Comparison of ENCODE assay signal across 28 cellular contexts in genomic region chr21:46402421-46402820, GRCh38. TPM values are rescaled to one million over a fixed set of nuclear protein-coding genes. Genes with fewer than 3 reads are reported as not detected.
DNase-seq lines count a peak whose midpoint lies in the region; ATAC-seq and TF ChIP-seq lines count a peak whose summit lies in the region.
"Had no signal": no experiment of that assay in that cellular context is flagged by ENCODE, and none has a peak within 500 bp of the region (broad histone marks: within the 10 kb centered on the region; RNA-seq: fewer than 3 reads in every experiment).

No MANE protein-coding gene starts in this region.

- H3K27me3 Mint-ChIP-seq in endodermal cell (ENCODE audit: insufficient read depth), result no peaks in the 10 kb centered on the region
- H3K27me3 Mint-ChIP-seq: stimulated activated naive CD8-positive, alpha-beta T cell treated with anti-CD3 and anti-CD28 coated beads, Interleukin-15, amount 100 ng/mL, for 72 hours had no signal

- no peaks in the 10 kb centered on the region for H3K9me3 Mint-ChIP-seq in endodermal cell
- H3K9me3 Mint-ChIP-seq: activated T-cell treated with anti-CD3 and anti-CD28 coated beads, Interleukin-2, amount 50 U/mL, for 72 hours; stimulated activated naive CD8-positive, alpha-beta T cell treated with anti-CD3 and anti-CD28 coated beads, Interleukin-15, amount 100 ng/mL, for 72 hours had no signal

- no peak overlapping the region for H3K27ac ChIP-seq in endodermal cell (ENCODE audit: low read depth, low read length)
- H3K27ac ChIP-seq: BLaER1 treated with 17β-estradiol and CSF1 and Interleukin-3, amounts not matched to agents 10 nM and 100 nM; epithelial cell of prostate; heart left ventricle; tibial nerve had no signal

- no peaks in the 10 kb centered on the region for H4K20me1 ChIP-seq in Loucy (ENCODE audit: insufficient read depth, low read length, poor library complexity, severe bottlenecking)

- H3K4me3 ChIP-seq in Loucy (ENCODE audit: low read length, poor library complexity, severe bottlenecking) (no peak overlapping the region), endodermal cell (ENCODE audit: low read length) (no peak overlapping the region)
- H3K4me3 ChIP-seq: BLaER1 treated with 17β-estradiol and CSF1 and Interleukin-3, amounts not matched to agents 10 nM and 100 nM; heart left ventricle; tibial nerve had no signal

- WGBS in endodermal cell (ENCODE audit: insufficient coverage in 1 of 2, insufficient read length in 1 of 2), 2 experiments, result 90 to 96% methylated on average over 14 to 15 of the region's 15 CpGs

- H3K9me3 ChIP-seq in Loucy (ENCODE audit: insufficient read depth, low read depth, low read length) (no peaks in the 10 kb centered on the region), endodermal cell (ENCODE audit: control insufficient read depth, low read length) (no peaks in the 10 kb centered on the region)
- H3K9me3 ChIP-seq: BLaER1 treated with 17β-estradiol and CSF1 and Interleukin-3, amounts not matched to agents 10 nM and 100 nM; heart left ventricle; tibial nerve had no signal

- H3K4me1 ChIP-seq in Loucy (ENCODE audit: insufficient read depth, low read length, poor library complexity, severe bottlenecking) (no peaks in the 10 kb centered on the region), endodermal cell (ENCODE audit: control insufficient read depth, insufficient read depth, low read length) (no peaks in the 10 kb centered on the region)
- H3K4me1 ChIP-seq: BLaER1 treated with 17β-estradiol and CSF1 and Interleukin-3, amounts not matched to agents 10 nM and 100 nM; heart left ventricle; tibial nerve had no signal

- no peak overlapping the region for H3K27ac Mint-ChIP-seq in endodermal cell
- H3K27ac Mint-ChIP-seq: activated T-cell treated with anti-CD3 and anti-CD28 coated beads, Interleukin-2, amount 50 U/mL, for 72 hours had no signal

- H3K9ac ChIP-seq in Loucy (ENCODE audit: low read depth, low read length, poor library complexity, severe bottlenecking) (no peak overlapping the region), endodermal cell (ENCODE audit: extremely low read depth, low read length, poor library complexity, severe bottlenecking) (no peak overlapping the region)
- H3K9ac ChIP-seq: BLaER1 treated with 17β-estradiol and CSF1 and Interleukin-3, amounts not matched to agents 10 nM and 100 nM had no signal

- H3K4me3 Mint-ChIP-seq in endodermal cell, result no peak overlapping the region
- H3K4me3 Mint-ChIP-seq: activated T-cell treated with anti-CD3 and anti-CD28 coated beads, Interleukin-2, amount 50 U/mL, for 72 hours; stimulated activated naive CD8-positive, alpha-beta T cell treated with anti-CD3 and anti-CD28 coated beads, Interleukin-15, amount 100 ng/mL, for 72 hours had no signal

- intact Hi-C loops in posterior vena cava (cut with DNase I), result no loop called here

- H3K36me3 Mint-ChIP-seq in endodermal cell (ENCODE audit: low read depth), result peaks cover 57% of the 10 kb centered on the region

- ATAC-seq in HG03196 (IDR thresholded peaks at IDR 0.05; ENCODE audit: unreplicated experiment) (no peak), GM18873 (IDR thresholded peaks at IDR 0.05; ENCODE audit: low FRiP score, unreplicated experiment) (no peak)
- ATAC-seq: activated T-cell treated with anti-CD3 and anti-CD28 coated beads, Interleukin-2, amount 50 U/mL, for 72 hours; left lobe of liver; Panc1; stimulated activated naive CD8-positive, alpha-beta T cell treated with anti-CD3 and anti-CD28 coated beads, Interleukin-15, amount 100 ng/mL, for 72 hours had no signal

- no peaks in the 10 kb centered on the region for H3K9me2 ChIP-seq in Loucy (replicated peaks; ENCODE audit: low read depth, low read length)

- DNase-seq in endodermal cell (no peak), posterior vena cava (ENCODE audit: low spot score) (peak; percentile 80), germinal center (ENCODE audit: low spot score) (no peak)
- DNase-seq: activated CD4-positive, alpha-beta T cell treated with anti-CD3 and anti-CD28 coated beads, Interleukin-2, amount 50 U/mL, for 4 hours; activated naive CD4-positive, alpha-beta T cell; activated T-cell treated with anti-CD3 and anti-CD28 coated beads, Interleukin-2, amount 50 U/mL, for 72 hours; NCI-H1105 treated with DMSO at 0.1 percent for 48 hours; NCI-H1930; NCI-H526; NK-92 treated with Interleukin-12 subunit alpha and Interleukin-12 subunit beta, amount 100 ng/mL, for 24 hours; nucleus accumbens; SIG-M5; small intestine; stimulated activated CD4-positive, alpha-beta T cell treated with anti-CD3 and anti-CD28 coated beads, Interleukin-1b, Interleukin-23, amount 100 ng/mL, for 48 hours; stimulated activated CD8-positive, alpha-beta memory T cell treated with anti-CD3 and anti-CD28 coated beads, Interleukin-4, amount 100 ng/mL, for 48 hours; stimulated activated naive CD8-positive, alpha-beta T cell treated with anti-CD3 and anti-CD28 coated beads, Interleukin-15, amount 100 ng/mL, for 72 hours; SW 1271; T1000 had no signal

- no peaks in the 10 kb centered on the region for H3K27me3 ChIP-seq in Loucy (ENCODE audit: insufficient read depth, low read length, poor library complexity, severe bottlenecking)
- H3K27me3 ChIP-seq in endodermal cell (ENCODE audit: control insufficient read depth, insufficient read depth, low read length, poor library complexity, severe bottlenecking), result no peaks in the 10 kb centered on the region
- H3K27me3 ChIP-seq: BLaER1 treated with 17β-estradiol and CSF1 and Interleukin-3, amounts not matched to agents 10 nM and 100 nM; heart left ventricle; tibial nerve had no signal

- peak; percentile 12; the same call in 1 of the 3 replicates for TF ChIP-seq CTCF in GM12872 (IDR thresholded peaks at IDR 0.05; ENCODE audit: insufficient read depth, low read depth, low read length)
- peak; percentile 32; the same call in 1 of the 2 replicates for TF ChIP-seq CTCF in Loucy (conservative IDR thresholded peaks at IDR 0.05; ENCODE audit: low read length)
- TF ChIP-seq CTCF in endodermal cell (conservative IDR thresholded peaks at IDR 0.05), result peak; percentile 43

- peaks cover 2% of the 10 kb centered on the region for H3K4me1 Mint-ChIP-seq in endodermal cell
- H3K4me1 Mint-ChIP-seq: stimulated activated naive CD8-positive, alpha-beta T cell treated with anti-CD3 and anti-CD28 coated beads, Interleukin-15, amount 100 ng/mL, for 72 hours had no signal

- H3F3A ChIP-seq in Loucy (ENCODE audit: low read depth), result no peaks in the 10 kb centered on the region

- H3K36me3 ChIP-seq in Loucy (ENCODE audit: insufficient read depth, low read length) (peaks cover 65% of the 10 kb centered on the region; the same call in 1 of the 2 replicates), endodermal cell (ENCODE audit: control insufficient read depth, insufficient read depth, low read length) (peaks cover 64% of the 10 kb centered on the region)

- no peaks in the 10 kb centered on the region for H3K79me2 ChIP-seq in Loucy (ENCODE audit: insufficient read depth, low read length)

- no peak overlapping the region for H3K4me2 ChIP-seq in Loucy (ENCODE audit: low read depth, low read length, poor library complexity, severe bottlenecking)
- H3K4me2 ChIP-seq: BLaER1 treated with 17β-estradiol and CSF1 and Interleukin-3, amounts not matched to agents 10 nM and 100 nM had no signal

- H2AFZ ChIP-seq in Loucy (ENCODE audit: low read length), result no peak overlapping the region

RNA-seq across cellular contexts. Expression of gene DIP2A, which starts 56.3 kb away (rescaled TPM):
- total RNA-seq in endodermal cell, result 10 to 100 TPM; 51.0 to 52.2 TPM
- polyA plus RNA-seq in endodermal cell (2013, experiment 1 of 2), result 41.5 TPM
- 38.8 TPM for polyA plus RNA-seq in endodermal cell (2013, experiment 2 of 2)
- 10 to 100 TPM; 24.3 to 26.4 TPM for total RNA-seq in posterior vena cava
